Comparison of ENCODE assay signal across 25 cellular contexts in the genomic region with DNA sequence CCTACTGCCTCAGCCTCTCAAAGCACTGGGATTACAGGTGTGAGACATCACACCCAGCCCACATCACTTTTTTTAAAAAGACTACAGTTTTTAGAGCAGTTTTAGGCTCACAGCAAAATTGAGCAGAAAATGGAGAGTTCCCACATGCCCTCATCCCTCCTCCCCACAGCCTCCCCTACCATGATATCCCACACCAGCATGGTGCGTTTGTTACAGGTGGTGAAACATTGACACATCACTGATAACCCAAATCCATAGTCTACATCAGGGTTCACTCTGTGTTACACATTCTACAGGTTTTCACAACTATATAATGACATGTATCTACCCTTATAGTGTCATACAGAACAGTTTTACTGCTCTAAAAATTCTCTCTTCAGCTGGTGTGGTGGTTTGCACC.
"Had no signal": no experiment of that assay in that cellular context is flagged by ENCODE, and none has a peak within 500 bp of the region (broad histone marks: within the 10 kb centered on the region; RNA-seq: fewer than 3 reads in every experiment).

No MANE protein-coding gene starts in this region.

- H3K36me3 ChIP-seq: stomach, suprapubic skin, thoracic aorta, thyroid gland, tibial artery, tibial nerve, transverse colon, upper lobe of left lung, upper lobe of right lung, uterus, vagina had no signal

- H3K4me3 ChIP-seq: stomach, suprapubic skin, testis, thoracic aorta, thyroid gland, tibial artery, tibial nerve, transverse colon, upper lobe of left lung, upper lobe of right lung, uterus, vagina had no signal

- H3K27ac ChIP-seq: stomach, suprapubic skin, testis, thoracic aorta, thyroid gland, tibial artery, tibial nerve, transverse colon, upper lobe of left lung, upper lobe of right lung, uterus, vagina had no signal

- DNase-seq: stimulated activated CD4-positive, alpha-beta T cell treated with anti-CD3 and anti-CD28 coated beads, Interleukin-2, amount 100 ng/mL, for 48 hours; stimulated activated CD4-positive, alpha-beta T cell treated with anti-CD3 and anti-CD28 coated beads, Interleukin-4, amount 100 ng/mL, for 1 hour; stimulated activated CD4-positive, alpha-beta T cell treated with anti-CD3 and anti-CD28 coated beads, Interleukin-4, amount 100 ng/mL, for 24 hours; stimulated activated CD4-positive, alpha-beta T cell treated with anti-CD3 and anti-CD28 coated beads, Interleukin-4, amount 100 ng/mL, for 4 hours; stimulated activated CD8-positive, alpha-beta memory T cell treated with anti-CD3 and anti-CD28 coated beads, Interleukin-4, amount 100 ng/mL, for 48 hours; stimulated activated naive B cell treated with anti-CD40 and anti-IgM and Interleukin-4, amounts not matched to agents 10 μg/mL and 1 μg/mL and 100 μg/mL, for 72 hours; stimulated activated naive CD4-positive, alpha-beta T cell; stimulated activated naive CD4-positive, alpha-beta T cell treated with Interleukin-2 at 50 U/mL for 16 hours; stimulated activated naive CD8-positive, alpha-beta T cell treated with anti-CD3 and anti-CD28 coated beads, Interleukin-15, amount 100 ng/mL, for 72 hours; stimulated activated naive CD8-positive, alpha-beta T cell treated with anti-CD3 and anti-CD28 coated beads, Interleukin-15, Interleukin-2, amounts not matched to agents 100 U/mL and 50 U/mL, for 24 hours; stomach; substantia nigra; testis; thyroid gland; tibial artery; transverse colon; upper lobe of left lung; upper lobe of right lung; uterus had no signal

- H3K27me3 ChIP-seq: stomach, suprapubic skin, testis, thyroid gland, tibial artery, tibial nerve, transverse colon, upper lobe of left lung, upper lobe of right lung, uterus, vagina had no signal

- H3K4me1 ChIP-seq: stomach, thyroid gland, tibial artery, transverse colon, upper lobe of left lung, upper lobe of right lung, uterus, vagina had no signal

- ATAC-seq: stimulated activated effector memory CD8-positive, alpha-beta T cell treated with anti-CD3 and anti-CD28 coated beads, Interleukin-12 subunit alpha, Interleukin-12 subunit beta, amount 100 ng/mL, for 72 hours; stimulated activated memory B cell treated with anti-CD40 and anti-IgM and Interleukin-4, amounts not matched to agents 10 μg/mL and 1 μg/mL and 100 μg/mL, for 72 hours; stimulated activated naive B cell treated with anti-CD40 and anti-IgM and Interleukin-4, amounts not matched to agents 10 μg/mL and 1 μg/mL and 100 μg/mL, for 72 hours; stimulated activated naive CD8-positive, alpha-beta T cell treated with anti-CD3 and anti-CD28 coated beads, Interleukin-15, amount 100 ng/mL, for 72 hours; stimulated activated naive CD8-positive, alpha-beta T cell treated with anti-CD3 and anti-CD28 coated beads, Interleukin-15, Interleukin-2, amounts not matched to agents 100 U/mL and 50 U/mL, for 24 hours; upper lobe of right lung had no signal

- H3K9me3 ChIP-seq: stomach, suprapubic skin, testis, thoracic aorta, thyroid gland, tibial artery, tibial nerve, transverse colon, upper lobe of left lung, upper lobe of right lung, uterus, vagina had no signal
